In genomic region chr11:95230054-95231034, GRCh38 we compare ENCODE assay signal across 8 cellular contexts. TPM values are rescaled to one million over a fixed set of nuclear protein-coding genes. Genes with fewer than 3 reads are reported as not detected.
A peak's percentile ranks its signal among the peaks of the same experiment; 100 is the strongest.
DNase-seq lines count a peak whose midpoint lies in the region; ATAC-seq and TF ChIP-seq lines count a peak whose summit lies in the region.

No MANE protein-coding gene starts in this region.

- peak overlapping the region in 1 of 2 donors; percentile 90 for H3K4me3 Mint-ChIP-seq in stimulated activated naive CD8-positive, alpha-beta T cell treated with anti-CD3 and anti-CD28 coated beads, Interleukin-15, amount 100 ng/mL, for 72 hours

- peaks cover 20% of the 10 kb centered on the region for H3K4me1 Mint-ChIP-seq in stimulated activated naive CD8-positive, alpha-beta T cell treated with anti-CD3 and anti-CD28 coated beads, Interleukin-15, amount 100 ng/mL, for 72 hours

- H3K27ac ChIP-seq in lung (ENCODE audit: low read depth in 1 of 2, low read length in 1 of 2) = peak overlapping the region; percentile 34 to 83

- H3K27me3 Mint-ChIP-seq in stimulated activated naive CD8-positive, alpha-beta T cell treated with anti-CD3 and anti-CD28 coated beads, Interleukin-15, amount 100 ng/mL, for 72 hours = no peaks in the 10 kb centered on the region

- 0% methylated on average over 56 to 70 of the region's 70 CpGs for WGBS in lung, 2 donors

- ATAC-seq in GM21447 (IDR thresholded peaks at IDR 0.05; ENCODE audit: unreplicated experiment) (peak; percentile 9), lung (ENCODE audit: insufficient read depth, low FRiP score) (no peak)
- peak; percentile 18 for ATAC-seq in stimulated activated naive CD8-positive, alpha-beta T cell treated with anti-CD3 and anti-CD28 coated beads, Interleukin-15, amount 100 ng/mL, for 72 hours

- H3K27me3 ChIP-seq in lung (ENCODE audit: control insufficient read depth, insufficient read depth) = no peaks in the 10 kb centered on the region

- H3K4me3 ChIP-seq in lung = peak overlapping the region; percentile 78

- no peak for TF ChIP-seq CTCF in lung (IDR thresholded peaks at IDR 0.05; ENCODE audit: control extremely low read depth, extremely low read depth)

- H3K36me3 ChIP-seq in lung (ENCODE audit: control insufficient read depth in 2 of 2, insufficient read depth in 2 of 2, low read length in 2 of 2) = no peaks in the 10 kb centered on the region

- no peaks in the 10 kb centered on the region for H3K4me1 ChIP-seq in lung (ENCODE audit: control insufficient read depth in 2 of 2, insufficient read depth in 2 of 2, low read length in 2 of 2)

- H3K9me3 Mint-ChIP-seq in stimulated activated naive CD8-positive, alpha-beta T cell treated with anti-CD3 and anti-CD28 coated beads, Interleukin-15, amount 100 ng/mL, for 72 hours = no peaks in the 10 kb centered on the region

- H3K27ac Mint-ChIP-seq in stimulated activated naive CD8-positive, alpha-beta T cell treated with anti-CD3 and anti-CD28 coated beads, Interleukin-15, amount 100 ng/mL, for 72 hours = peak overlapping the region; percentile 69 to 81

- no peaks in the 10 kb centered on the region for H3K9me3 ChIP-seq in lung (ENCODE audit: control insufficient read depth in 2 of 2, insufficient read depth in 1 of 2, low read length in 1 of 2)

- DNase-seq in COLO668 (lab: John Stamatoyannopoulos, UW; ENCODE audit: unreplicated experiment) (peak; percentile 62), HuH-7 (ENCODE audit: low spot score) (peak; percentile 23), lung (ENCODE audit: low spot score) (peak; percentile 30), T1000 (lab: John Stamatoyannopoulos, UW) (no peak)
- DNase-seq in activated CD4-positive, alpha-beta T cell treated with anti-CD3 and anti-CD28 coated beads for 4 hours = peak; percentile 6 to 29
- peak; percentile 7 for DNase-seq in effector CD4-positive, alpha-beta T cell
- DNase-seq in stimulated activated naive CD8-positive, alpha-beta T cell treated with anti-CD3 and anti-CD28 coated beads, Interleukin-15, amount 100 ng/mL, for 72 hours = peak; percentile 26 to 28

RNA-seq across cellular contexts. Expression of gene SESN3, which starts 0.7 kb away (rescaled TPM):
- 10 to 100 TPM; 35.3 to 73.3 TPM for total RNA-seq in lung
- 1 to 10 TPM; 4.0 to 4.8 TPM for polyA plus RNA-seq in lung
